21 cellular contexts compared by ENCODE assay signal in the genomic region with DNA sequence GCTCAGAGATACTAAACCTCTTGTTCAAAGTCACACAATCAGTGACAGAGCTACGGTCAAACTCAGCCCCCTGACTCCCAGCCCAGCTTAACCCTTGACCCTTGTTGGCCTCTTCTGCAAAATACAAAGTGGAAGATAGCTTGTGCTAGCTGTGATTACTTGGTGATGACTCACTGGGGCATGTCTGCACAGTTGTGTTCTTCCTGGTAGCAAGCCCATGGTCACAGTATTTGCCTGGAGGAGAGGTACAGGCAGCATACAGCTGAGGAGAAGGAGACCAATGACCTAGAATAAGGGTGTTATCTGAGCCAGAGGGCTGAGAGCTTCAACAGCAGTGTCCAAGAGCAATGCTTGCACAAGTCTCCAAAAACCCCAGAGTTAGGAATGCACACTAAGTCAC. TPM values are rescaled to one million over a fixed set of nuclear protein-coding genes. Genes with fewer than 3 reads are reported as not detected.
DNase-seq lines count a peak whose midpoint lies in the region; TF ChIP-seq lines count a peak whose summit lies in the region.
"Had no signal": no experiment of that assay in that cellular context is flagged by ENCODE, and none has a peak within 500 bp of the region (broad histone marks: within the 10 kb centered on the region; RNA-seq: fewer than 3 reads in every experiment).

No MANE protein-coding gene starts in this region.

- peaks cover 4% of the 10 kb centered on the region for H3K9me3 ChIP-seq in trophoblast cell (ENCODE audit: insufficient read depth, low read depth, low read length)
- H3K9me3 ChIP-seq: left ventricle myocardium inferior, SJSA1 had no signal

- no peak overlapping the region for H2AK5ac ChIP-seq in trophoblast cell (ENCODE audit: low read length)

- no peak overlapping the region for H3K27ac ChIP-seq in trophoblast cell (ENCODE audit: low read depth, low read length)
- H3K27ac ChIP-seq: KMS-11, left ventricle myocardium inferior, SJSA1 had no signal

- H2AFZ ChIP-seq in trophoblast cell (ENCODE audit: insufficient read depth, low read length, poor library complexity) = no peak overlapping the region

- H3K4me3 ChIP-seq in fibroblast of the aortic adventitia (ENCODE audit: low read depth, low read length) (no peak overlapping the region), trophoblast cell (ENCODE audit: low read depth, low read length) (no peak overlapping the region), H7 (ENCODE audit: insufficient read depth, low read depth, low read length) (no peak overlapping the region), lower leg skin (ENCODE audit: low read depth, poor library complexity, severe bottlenecking) (no peak overlapping the region)
- H3K4me3 ChIP-seq: left ventricle myocardium inferior, SJSA1 had no signal

- no peak overlapping the region for H3K18ac ChIP-seq in trophoblast cell (ENCODE audit: low read length)

- H3K27me3 ChIP-seq in trophoblast cell (ENCODE audit: insufficient read depth, low read length) (peaks cover 8% of the 10 kb centered on the region), H7 (ENCODE audit: control insufficient read depth, insufficient read depth, low read length) (peaks cover 21% of the 10 kb centered on the region)
- H3K27me3 ChIP-seq: SJSA1 had no signal

- H3K9ac ChIP-seq in trophoblast cell (ENCODE audit: low read length) = no peak overlapping the region
- H3K9ac ChIP-seq: KMS-11 had no signal

- no peak for TF ChIP-seq CTCF in fibroblast of the aortic adventitia (IDR thresholded peaks at IDR 0.05; ENCODE audit: insufficient read depth, low read length)
- no peak for TF ChIP-seq CTCF in lower leg skin (IDR thresholded peaks at IDR 0.05)

- H3K79me2 ChIP-seq in trophoblast cell (ENCODE audit: control insufficient read depth, insufficient read depth, low read length, poor library complexity) = no peaks in the 10 kb centered on the region

- TF ChIP-seq POLR2A in lower leg skin (IDR thresholded peaks at IDR 0.05) = no peak

- DNase-seq in GM04503 (ENCODE audit: low read depth) (peak; percentile 37), T1000 (lab: John Stamatoyannopoulos, UW) (peak; percentile 7), fibroblast of the aortic adventitia (ENCODE audit: low read depth) (peak; percentile 57), trophoblast cell (peak; percentile 4 to 29), H7 (no peak), lower leg skin (ENCODE audit: low spot score in 2 of 2) (no peak), RPMI8226 (no peak)
- DNase-seq in activated CD4-positive, CD25-positive, alpha-beta regulatory T cell (lab: John Stamatoyannopoulos, UW) = no peak
- DNase-seq: activated CD4-positive, alpha-beta memory T cell treated with anti-CD3 and anti-CD28 coated beads, Interleukin-2, amount 10 ng/mL, durations not matched to agents 7 days and 5 days; activated gamma-delta T cell; CD4-positive, CD25-positive, alpha-beta regulatory T cell; effector memory CD8-positive, alpha-beta T cell; GOT3; head of caudate nucleus; left ventricle myocardium inferior; naive thymus-derived CD8-positive, alpha-beta T cell; NCI-H2029; NCI-H748 treated with DMSO at 0.1 percent for 48 hours; stimulated activated CD4-positive, alpha-beta T cell treated with anti-CD3 and anti-CD28 coated beads, Interleukin-4, amount 100 ng/mL, for 1 hour had no signal

- H3K36me3 ChIP-seq in trophoblast cell (ENCODE audit: control insufficient read depth in 1 of 2, insufficient read depth in 2 of 2, low read length in 2 of 2) (no peaks in the 10 kb centered on the region), H7 (replicated peaks; ENCODE audit: control insufficient read depth, insufficient read depth, low read length) (no peaks in the 10 kb centered on the region)
- H3K36me3 ChIP-seq: left ventricle myocardium inferior, SJSA1 had no signal

- no peak overlapping the region for H2BK120ac ChIP-seq in trophoblast cell (ENCODE audit: insufficient read depth, low read length, poor library complexity)

- no peak overlapping the region for H4K12ac ChIP-seq in trophoblast cell (ENCODE audit: low read depth, low read length)

- H4K91ac ChIP-seq in trophoblast cell (ENCODE audit: low read depth, low read length) = no peak overlapping the region

- no CpG with 5 or more reads among the region's 1 CpG for WGBS in trophoblast cell (ENCODE audit: extremely low coverage, insufficient coverage, insufficient read length)
- 44 to 48% methylated on average over 1 of the region's 1 CpG for WGBS in lower leg skin, 2 donors

- no peak overlapping the region for H3K14ac ChIP-seq in trophoblast cell (ENCODE audit: low read length)

- H3K23ac ChIP-seq in trophoblast cell (ENCODE audit: low read length) = no peak overlapping the region

- no peak overlapping the region for H2BK12ac ChIP-seq in trophoblast cell (ENCODE audit: low read length)

- intact Hi-C loops in lower leg skin (cut with DNase I; ENCODE audit: low total_unique reads) = loop anchor here (5.0 kb wide), 1 partner anchor 244 kb away; no protein-coding TSS in a partner anchor

- no peak overlapping the region for H3K4ac ChIP-seq in trophoblast cell (ENCODE audit: low read depth, low read length)

- H3K79me1 ChIP-seq in trophoblast cell (ENCODE audit: low read length) = no peaks in the 10 kb centered on the region

- H3K4me1 ChIP-seq in trophoblast cell (ENCODE audit: control insufficient read depth in 1 of 2, insufficient read depth in 2 of 2, low read length in 2 of 2) = peaks cover 2 to 3% of the 10 kb centered on the region in 2 experiments

- H4K8ac ChIP-seq in trophoblast cell (ENCODE audit: low read depth, low read length) = no peak overlapping the region

- no peak overlapping the region for H2BK5ac ChIP-seq in trophoblast cell (ENCODE audit: low read depth, low read length, poor library complexity)

- no peak overlapping the region for H3K4me2 ChIP-seq in trophoblast cell (ENCODE audit: low read length)
- H3K4me2 ChIP-seq: KMS-11 had no signal

RNA-seq across cellular contexts. Expression of a gene that starts 5.7 kb away (rescaled TPM):
- 10.3 and 18.8 TPM in 2 replicates for total RNA-seq in fibroblast of the aortic adventitia (ENCODE audit: low replicate concordance)
- 0.96 and 1.3 TPM in 2 replicates for polyA plus RNA-seq in trophoblast cell (2013)
- 1.9 and 2.2 TPM in 2 replicates for total RNA-seq in H7 (2014; rRNA removed; shearing (Covaris generic))
- 1 to 10 TPM; 6.4 to 9.9 (median 9.5) TPM for total RNA-seq in lower leg skin
- total RNA-seq: naive thymus-derived CD8-positive, alpha-beta T cell had no signal
- polyA plus RNA-seq: naive thymus-derived CD8-positive, alpha-beta T cell had no signal

Comparison
In these comparisons a context has a peak if more than half of its experiments do, and no peak if none do; other contexts are left out.
1. DNase-seq: peak in GM04503 (single experiment), T1000 (single experiment), fibroblast of the aortic adventitia (single experiment) and trophoblast cell (2 of 2); none in H7 (single experiment), lower leg skin (0 of 2), activated CD4-positive, CD25-positive, alpha-beta regulatory T cell (0 of 4) and RPMI8226 (single experiment).